10 cellular contexts compared by ENCODE assay signal in genomic region chr11:116224889-116225200, GRCh38.
DNase-seq lines count a peak whose midpoint lies in the region; TF ChIP-seq lines count a peak whose summit lies in the region.
"Had no signal": no experiment of that assay in that cellular context is flagged by ENCODE, and none has a peak within 500 bp of the region (broad histone marks: within the 10 kb centered on the region; RNA-seq: fewer than 3 reads in every experiment).

No MANE protein-coding gene starts in this region.

- H3K9me3 Mint-ChIP-seq in glutamatergic neuron (ENCODE audit: unreplicated experiment): peaks cover 8% of the 10 kb centered on the region
- H3K9me3 Mint-ChIP-seq: CD4-positive, alpha-beta T cell had no signal

- H3K4me3 Mint-ChIP-seq in glutamatergic neuron (ENCODE audit: unreplicated experiment): peak overlapping the region; percentile 50
- H3K4me3 Mint-ChIP-seq: CD4-positive, alpha-beta T cell; HFFc6 had no signal

- peaks cover 10% of the 10 kb centered on the region for H3K36me3 Mint-ChIP-seq in glutamatergic neuron (ENCODE audit: unreplicated experiment)

- H3K27ac Mint-ChIP-seq in glutamatergic neuron (ENCODE audit: unreplicated experiment): peak overlapping the region; percentile 85
- H3K27ac Mint-ChIP-seq: CD4-positive, alpha-beta T cell; HFFc6 had no signal

- H3K4me1 Mint-ChIP-seq in glutamatergic neuron (ENCODE audit: low read depth, unreplicated experiment): peaks cover 33% of the 10 kb centered on the region

- in situ Hi-C loops in ACHN (cut with HindIII; ENCODE audit: low pct_ligation_motif_present, low pct_unique_long_range_greater_than_20kb, low sequenced_read_pairs): no loop called here

- TF ChIP-seq CTCF in glutamatergic neuron (IDR thresholded peaks at IDR 0.05; ENCODE audit: partially characterized antibody, unreplicated experiment): no peak

- DNase-seq in NCI-H82 (lab: John Stamatoyannopoulos, UW) (peak; percentile 60), NCI-H82 treated with DMSO at 0.1 percent for 48 hours (lab: John Stamatoyannopoulos, UW; ENCODE audit: unreplicated experiment) (no peak), NCI-H2171 treated with DMSO at 0.1 percent for 48 hours (lab: John Stamatoyannopoulos, UW) (peak; percentile 91), glutamatergic neuron (no peak), DMS153 (lab: John Stamatoyannopoulos, UW) (no peak), NCI-H1048 (lab: John Stamatoyannopoulos, UW) (no peak), ACHN (no peak)
- DNase-seq: GF-D8, HFFc6 had no signal

- H3K27me3 Mint-ChIP-seq in glutamatergic neuron (ENCODE audit: unreplicated experiment): peaks cover 3% of the 10 kb centered on the region

Comparison
In these comparisons a context has a peak if more than half of its experiments do, and no peak if none do; other contexts are left out.
1. DNase-seq: peak in NCI-H82 (single experiment) and NCI-H2171 treated with DMSO at 0.1 percent for 48 hours (single experiment); none in NCI-H82 treated with DMSO at 0.1 percent for 48 hours (single experiment), glutamatergic neuron (single experiment), DMS153 (single experiment), NCI-H1048 (single experiment) and ACHN (single experiment).